In genomic region chr1:42480921-42481320, GRCh38 we compare ENCODE assay signal across 22 cellular contexts.
"Had no signal": no experiment of that assay in that cellular context is flagged by ENCODE, and none has a peak within 500 bp of the region (broad histone marks: within the 10 kb centered on the region; RNA-seq: fewer than 3 reads in every experiment).

No MANE protein-coding gene starts in this region.

- H3K4me3 ChIP-seq: esophagus muscularis mucosa, left ventricle myocardium inferior, lung, neural progenitor cell, psoas muscle, smooth muscle cell, suprapubic skin, tibial artery had no signal

- ATAC-seq: natural killer cell; psoas muscle; stimulated activated naive B cell treated with anti-CD40 and anti-IgM and Interleukin-4, amounts not matched to agents 10 μg/mL and 1 μg/mL and 100 μg/mL, for 72 hours had no signal

- DNase-seq: activated CD4-positive, alpha-beta T cell treated with anti-CD3 and anti-CD28 coated beads for 4 hours; activated CD4-positive, alpha-beta T cell treated with anti-CD3 and anti-CD28 coated beads, Interleukin-2, amount 50 U/mL, for 48 hours; activated CD8-positive, alpha-beta memory T cell treated with anti-CD3 and anti-CD28 coated beads for 24 hours; activated effector memory CD4-positive, alpha-beta T cell treated with Interleukin-2 at 50 U/mL for 16 hours; activated naive CD4-positive, alpha-beta T cell treated with Interleukin-2 at 50 U/mL for 16 hours; aorta; endodermal cell; islet precursor cell; left ventricle myocardium inferior; mesendoderm; natural killer cell; occipital lobe; psoas muscle; stimulated activated CD4-positive, alpha-beta T cell treated with anti-CD3 and anti-CD28 coated beads, Interleukin-15, amount 100 ng/mL, for 24 hours; stimulated activated CD4-positive, alpha-beta T cell treated with anti-CD3 and anti-CD28 coated beads, Interleukin-2, amount 100 ng/mL, for 24 hours; stimulated activated naive B cell treated with anti-CD40 and anti-IgM and Interleukin-4, amounts not matched to agents 10 μg/mL and 1 μg/mL and 100 μg/mL, for 72 hours; tibial artery had no signal
